ENCODE assay signal across 9 cellular contexts in the genomic region with DNA sequence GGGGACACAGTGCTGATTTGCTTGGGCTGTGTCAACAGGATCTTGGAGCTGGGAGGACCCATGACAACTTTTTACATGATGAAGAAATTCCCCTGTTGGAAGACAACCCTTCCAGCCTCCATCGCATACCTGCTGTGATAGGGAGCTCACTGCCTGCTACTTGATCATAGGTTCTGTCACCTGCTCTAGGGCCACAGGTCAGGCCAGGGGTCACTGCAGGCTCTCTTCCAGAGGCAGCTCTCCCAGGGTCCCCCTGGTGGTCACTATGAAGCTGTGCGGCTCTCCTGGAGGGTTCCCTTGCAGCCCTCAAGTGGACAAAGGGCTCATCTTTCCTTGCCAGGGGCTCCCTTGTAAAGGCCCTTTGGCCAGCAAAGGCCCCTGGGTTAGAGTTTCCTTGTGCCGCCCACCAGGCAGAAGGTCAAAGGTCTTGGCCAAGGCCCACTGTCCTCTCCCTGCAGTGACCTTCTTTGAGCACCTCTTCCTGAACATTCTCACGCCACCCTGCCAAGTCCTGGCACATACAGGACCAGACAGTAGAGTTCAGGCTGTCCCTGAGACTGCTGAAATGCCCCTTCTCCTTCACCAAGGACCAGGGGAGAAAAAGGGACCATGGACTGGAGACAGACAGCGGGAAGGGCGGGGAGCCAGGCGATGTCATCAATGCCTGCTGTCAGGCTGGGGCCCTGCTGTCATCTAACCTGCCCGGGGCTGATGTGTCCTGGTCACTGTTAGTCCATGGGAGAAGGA.
DNase-seq lines count a peak whose midpoint lies in the region; ATAC-seq and TF ChIP-seq lines count a peak whose summit lies in the region.
"Had no signal": no experiment of that assay in that cellular context is flagged by ENCODE, and none has a peak within 500 bp of the region (broad histone marks: within the 10 kb centered on the region; RNA-seq: fewer than 3 reads in every experiment).

No MANE protein-coding gene starts in this region.

- H3K27ac ChIP-seq in adrenal gland (no peak overlapping the region), testis (no peak overlapping the region)
- H3K27ac ChIP-seq: epithelial cell of prostate had no signal

- WGBS in adrenal gland, 4 donors, result 79 to 89% (median 86%) methylated on average over 6 to 8 of the region's 8 CpGs
- 84 to 95% methylated on average over 6 to 8 of the region's 8 CpGs for WGBS in testis, 2 donors

- H3K4me1 ChIP-seq in adrenal gland (replicated peaks in 1 of 2) (no peaks in the 10 kb centered on the region), testis (peaks cover 20% of the 10 kb centered on the region)

- H3K4me3 ChIP-seq in AG09309 (ENCODE audit: control insufficient read depth, low read depth, low read length), result no peak overlapping the region
- H3K4me3 ChIP-seq in adrenal gland, result no peak overlapping the region
- no peak overlapping the region for H3K4me3 ChIP-seq in testis

- DNase-seq in AG09309 (ENCODE audit: low read depth), result no peak
- DNase-seq in GM13976 (ENCODE audit: low spot score), result peak; percentile 66
- peak; percentile 48 for DNase-seq in LHCN-M2 (ENCODE audit: low read depth)
- DNase-seq in adrenal gland, result peak; percentile 25 to 62 (median 45)
- peak; percentile 38 for DNase-seq in iPS DF 4.7 (ENCODE audit: extremely low read depth, low spot score)
- DNase-seq in testis, result peak; percentile 48
- no peak for DNase-seq in NCI-H748 (lab: John Stamatoyannopoulos, UW; ENCODE audit: unreplicated experiment)

- in situ Hi-C loops in GM13976 (cut with MboI; ENCODE audit: low sequenced_read_pairs, unreplicated experiment), result no loop called here

- intact Hi-C loops in adrenal gland (cut with DNase I), result loop anchor here in 1 of 2 donors (5.0 kb wide), 2 partner anchors 186 to 251 kb away; no protein-coding TSS in a partner anchor
- intact Hi-C loops in testis (cut with DNase I; ENCODE audit: low total_unique reads), result loop anchor here (10.0 kb wide), 1 partner anchor 194 kb away; no protein-coding TSS in a partner anchor

- no peak for ATAC-seq in GM21723 (IDR thresholded peaks at IDR 0.05; ENCODE audit: unreplicated experiment)

- H3K9me3 ChIP-seq in adrenal gland (replicated peaks in 1 of 3) (no peaks in the 10 kb centered on the region), testis (no peaks in the 10 kb centered on the region)

- TF ChIP-seq POLR2A in adrenal gland (IDR thresholded peaks at IDR 0.05), result no peak
- no peak for TF ChIP-seq POLR2A in testis (IDR thresholded peaks at IDR 0.05)

- H3K36me3 ChIP-seq in adrenal gland (replicated peaks in 1 of 2), result no peaks in the 10 kb centered on the region
- H3K36me3 ChIP-seq in testis (ENCODE audit: low read depth, missing control alignments), result no peaks in the 10 kb centered on the region

- TF ChIP-seq CTCF in AG09309 (IDR thresholded peaks at IDR 0.05; ENCODE audit: control insufficient read depth, insufficient read depth, low read depth, low read length, missing control alignments), result peak; percentile 93
- TF ChIP-seq CTCF in GM13976 (IDR thresholded peaks at IDR 0.05; ENCODE audit: borderline replicate concordance, control extremely low read depth, extremely low read depth, insufficient read depth, missing control alignments), result peak; percentile 37
- TF ChIP-seq CTCF in adrenal gland (IDR thresholded peaks at IDR 0.05), result peak; percentile 61 to 83 (median 80)
- peak; percentile 38 to 67 (median 51) for TF ChIP-seq CTCF in testis (IDR thresholded peaks at IDR 0.05)

- no peaks in the 10 kb centered on the region for H3K27me3 ChIP-seq in adrenal gland
- H3K27me3 ChIP-seq in testis, result no peaks in the 10 kb centered on the region

Comparison
In these comparisons a context has a peak if more than half of its experiments do, and no peak if none do; other contexts are left out.
1. DNase-seq: peak in GM13976 (single experiment), LHCN-M2 (single experiment), adrenal gland (7 of 7), iPS DF 4.7 (single experiment) and testis (single experiment); none in AG09309 (single experiment) and NCI-H748 (single experiment).
2. CTCF ChIP-seq: peak in every context shown above with its lines; median percentile 93 in AG09309; 80 in adrenal gland; 51 in testis; 37 in GM13976.